ENCODE assay signal across 17 cellular contexts in genomic region chr2:109726666-109727270, GRCh38.
DNase-seq lines count a peak whose midpoint lies in the region; ATAC-seq, FAIRE-seq and TF ChIP-seq lines count a peak whose summit lies in the region.
"Had no signal": no experiment of that assay in that cellular context is flagged by ENCODE, and none has a peak within 500 bp of the region (broad histone marks: within the 10 kb centered on the region; RNA-seq: fewer than 3 reads in every experiment).

No MANE protein-coding gene starts in this region.

- 52 to 56% methylated on average over 10 of the region's 10 CpGs for WGBS in pancreas, 2 donors

- peak; percentile 56 for FAIRE-seq in GM18507 (lab: Jason Lieb, UNC)
- no peak for FAIRE-seq in pancreas (lab: Jason Lieb, UNC)
- FAIRE-seq: endothelial cell of umbilical vein had no signal

- intact Hi-C loops in pancreas (cut with DNase I), result no loop called here

- H3K4me3 ChIP-seq in Peyer's patch (no peak overlapping the region), pancreas (no peak overlapping the region)
- H3K4me3 ChIP-seq: left ventricle myocardium inferior, skin epidermis had no signal

- no peaks in the 10 kb centered on the region for H3K9me3 ChIP-seq in Peyer's patch
- no peaks in the 10 kb centered on the region for H3K9me3 ChIP-seq in pancreas

- H3K27ac ChIP-seq in Peyer's patch (no peak overlapping the region), pancreas (no peak overlapping the region)
- H3K27ac ChIP-seq: foreskin keratinocyte, left ventricle myocardium inferior, skin epidermis had no signal

- TF ChIP-seq POLR2A in Peyer's patch (IDR thresholded peaks at IDR 0.05), result no peak

- no peak for TF ChIP-seq CTCF in Peyer's patch (IDR thresholded peaks at IDR 0.05)
- TF ChIP-seq CTCF in pancreas (IDR thresholded peaks at IDR 0.05), result no peak

- no peaks in the 10 kb centered on the region for H3K27me3 ChIP-seq in Peyer's patch
- H3K27me3 ChIP-seq in pancreas, result no peaks in the 10 kb centered on the region
- H3K27me3 ChIP-seq: foreskin keratinocyte had no signal

- H3K4me1 ChIP-seq in Peyer's patch (no peaks in the 10 kb centered on the region), pancreas (no peaks in the 10 kb centered on the region)
- H3K4me1 ChIP-seq: left ventricle myocardium inferior had no signal

- DNase-seq in GM18507 (ENCODE audit: extremely low spot score, insufficient read length, low read depth) (no peak), Peyer's patch (peak in 2 of 3 donors; percentile 62 to 68), kidney glomerular epithelial cell (lab: John Stamatoyannopoulos, UW) (peak; percentile 88), pancreas (peak in 2 of 6 donors; percentile 27 to 33), hippocampal formation (lab: John Stamatoyannopoulos, UW) (no peak), SK-N-DZ (ENCODE audit: low spot score) (no peak), NCI-H187 treated with DMSO at 0.1 percent for 48 hours (lab: John Stamatoyannopoulos, UW) (no peak)
- DNase-seq: activated CD4-positive, alpha-beta T cell treated with anti-CD3 and anti-CD28 coated beads, Interleukin-2, amount 50 U/mL, for 4 hours; activated T-cell treated with anti-CD3 and anti-CD28 coated beads, Interleukin-2, amount 50 U/mL, for 4 hours; foreskin keratinocyte; left ventricle myocardium inferior; NCI-H1694 treated with DMSO at 0.1 percent for 48 hours; NCI-H345; stimulated activated CD4-positive, alpha-beta T cell treated with anti-CD3 and anti-CD28 coated beads, Interleukin-4, amount 100 ng/mL, for 24 hours had no signal

- H3K36me3 ChIP-seq in Peyer's patch (no peaks in the 10 kb centered on the region), pancreas (no peaks in the 10 kb centered on the region)
- H3K36me3 ChIP-seq: left ventricle myocardium inferior had no signal

- ATAC-seq in pancreas (peak in 3 of 4 donors; percentile 49 to 79 (median 67)), HG03175 (IDR thresholded peaks at IDR 0.05; ENCODE audit: unreplicated experiment) (no peak)
- ATAC-seq: activated T-cell treated with anti-CD3 and anti-CD28 coated beads, Interleukin-2, amount 50 U/mL, for 4 hours; foreskin keratinocyte had no signal

Comparison
In these comparisons a context has a peak if more than half of its experiments do, and no peak if none do; other contexts are left out.
1. DNase-seq: peak in Peyer's patch (2 of 3) and kidney glomerular epithelial cell (single experiment); none in GM18507 (single experiment), hippocampal formation (0 of 2), SK-N-DZ (single experiment) and NCI-H187 treated with DMSO at 0.1 percent for 48 hours (single experiment).